In genomic region chr1:16366722-16367257, GRCh38 we compare ENCODE assay signal across 1 cellular context.
TF ChIP-seq lines count a peak whose summit lies in the region.

SZRD1 (plus strand) TSS chr1:16367242; CDS start chr1:16367258, 16 bp downstream.

TF ChIP-seq in K562, 482 proteins besides CTCF, POLR2A, EP300 and RAD21 (continued from another document and continues in another):
- TF ChIP-seq ZNF277 (CRISPR knock-in tag; IDR thresholded peaks at IDR 0.05; ENCODE audit: borderline replicate concordance) = no peak
- no peak for TF ChIP-seq RB1 (IDR thresholded peaks at IDR 0.05; ENCODE audit: low read depth)
- TF ChIP-seq EZH2 (IDR thresholded peaks at IDR 0.05; ENCODE audit: borderline replicate concordance, low read depth, low read length) = no peak
- no peak for TF ChIP-seq ZBTB26 (CRISPR knock-in tag; IDR thresholded peaks at IDR 0.05)
- peak; percentile 97 to 99 for TF ChIP-seq FOXA3 (CRISPR knock-in tag; conservative IDR thresholded peaks at IDR 0.05 in 1 of 2, IDR thresholded peaks at IDR 0.05 in 1 of 2)
- no peak for TF ChIP-seq ZNF57 (CRISPR knock-in tag; IDR thresholded peaks at IDR 0.05)
- TF ChIP-seq SMARCC2 (IDR thresholded peaks at IDR 0.05; ENCODE audit: low read depth) = no peak
- TF ChIP-seq ETV1 (tag; conservative IDR thresholded peaks at IDR 0.05; ENCODE audit: low read depth) = peak; percentile 97
- TF ChIP-seq, protein P1, sequence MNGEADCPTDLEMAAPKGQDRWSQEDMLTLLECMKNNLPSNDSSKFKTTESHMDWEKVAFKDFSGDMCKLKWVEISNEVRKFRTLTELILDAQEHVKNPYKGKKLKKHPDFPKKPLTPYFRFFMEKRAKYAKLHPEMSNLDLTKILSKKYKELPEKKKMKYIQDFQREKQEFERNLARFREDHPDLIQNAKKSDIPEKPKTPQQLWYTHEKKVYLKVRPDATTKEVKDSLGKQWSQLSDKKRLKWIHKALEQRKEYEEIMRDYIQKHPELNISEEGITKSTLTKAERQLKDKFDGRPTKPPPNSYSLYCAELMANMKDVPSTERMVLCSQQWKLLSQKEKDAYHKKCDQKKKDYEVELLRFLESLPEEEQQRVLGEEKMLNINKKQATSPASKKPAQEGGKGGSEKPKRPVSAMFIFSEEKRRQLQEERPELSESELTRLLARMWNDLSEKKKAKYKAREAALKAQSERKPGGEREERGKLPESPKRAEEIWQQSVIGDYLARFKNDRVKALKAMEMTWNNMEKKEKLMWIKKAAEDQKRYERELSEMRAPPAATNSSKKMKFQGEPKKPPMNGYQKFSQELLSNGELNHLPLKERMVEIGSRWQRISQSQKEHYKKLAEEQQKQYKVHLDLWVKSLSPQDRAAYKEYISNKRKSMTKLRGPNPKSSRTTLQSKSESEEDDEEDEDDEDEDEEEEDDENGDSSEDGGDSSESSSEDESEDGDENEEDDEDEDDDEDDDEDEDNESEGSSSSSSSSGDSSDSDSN (IDR thresholded peaks at IDR 0.05; ENCODE audit: borderline replicate concordance in 1 of 2, low read depth in 2 of 2, low read length in 2 of 2) = peak; percentile 27 to 72; a peak in 1 of 4 replicates
- no peak for TF ChIP-seq SAFB (IDR thresholded peaks at IDR 0.05; ENCODE audit: borderline replicate concordance, low read depth, low read length)
- TF ChIP-seq ZNF408 (CRISPR knock-in tag; IDR thresholded peaks at IDR 0.05; ENCODE audit: low read depth) = no peak
- TF ChIP-seq ZSCAN29 (IDR thresholded peaks at IDR 0.05) = no peak
- TF ChIP-seq SRSF7 (optimal IDR thresholded peaks at IDR 0.05; ENCODE audit: low read depth, low read length) = no peak
- TF ChIP-seq HCFC1 (IDR thresholded peaks at IDR 0.05; ENCODE audit: low read depth, low read length) = peak; percentile 97
- no peak for TF ChIP-seq KLF16 (IDR thresholded peaks at IDR 0.05)
- TF ChIP-seq MAFG (tag; conservative IDR thresholded peaks at IDR 0.05) = no peak
- no peak for TF ChIP-seq CBX1 (IDR thresholded peaks at IDR 0.05; ENCODE audit: low read depth)
- TF ChIP-seq BRF1 (IDR thresholded peaks at IDR 0.05; ENCODE audit: borderline replicate concordance, extremely low read depth, insufficient read length) = no peak
- peak in 1 of 2 experiments; percentile 39; a peak in 2 of 4 replicates for TF ChIP-seq TEAD1 (CRISPR knock-in tag; IDR thresholded peaks at IDR 0.05)
- TF ChIP-seq PML (IDR thresholded peaks at IDR 0.05; ENCODE audit: low read length) = no peak
- TF ChIP-seq, protein P2, sequence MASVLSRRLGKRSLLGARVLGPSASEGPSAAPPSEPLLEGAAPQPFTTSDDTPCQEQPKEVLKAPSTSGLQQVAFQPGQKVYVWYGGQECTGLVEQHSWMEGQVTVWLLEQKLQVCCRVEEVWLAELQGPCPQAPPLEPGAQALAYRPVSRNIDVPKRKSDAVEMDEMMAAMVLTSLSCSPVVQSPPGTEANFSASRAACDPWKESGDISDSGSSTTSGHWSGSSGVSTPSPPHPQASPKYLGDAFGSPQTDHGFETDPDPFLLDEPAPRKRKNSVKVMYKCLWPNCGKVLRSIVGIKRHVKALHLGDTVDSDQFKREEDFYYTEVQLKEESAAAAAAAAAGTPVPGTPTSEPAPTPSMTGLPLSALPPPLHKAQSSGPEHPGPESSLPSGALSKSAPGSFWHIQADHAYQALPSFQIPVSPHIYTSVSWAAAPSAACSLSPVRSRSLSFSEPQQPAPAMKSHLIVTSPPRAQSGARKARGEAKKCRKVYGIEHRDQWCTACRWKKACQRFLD (CRISPR knock-in tag; IDR thresholded peaks at IDR 0.05) = peak; percentile 97
- peak; percentile 78 for TF ChIP-seq ZNF41 (CRISPR knock-in tag; conservative IDR thresholded peaks at IDR 0.05)
- no peak for TF ChIP-seq MCM5 (IDR thresholded peaks at IDR 0.05; ENCODE audit: low read depth)
- no peak; a peak in 1 of 4 replicates for TF ChIP-seq SIN3A (IDR thresholded peaks at IDR 0.05; ENCODE audit: borderline replicate concordance in 2 of 2, control insufficient read depth in 1 of 2, low read depth in 2 of 2, low read length in 2 of 2)
- TF ChIP-seq, protein P3, sequence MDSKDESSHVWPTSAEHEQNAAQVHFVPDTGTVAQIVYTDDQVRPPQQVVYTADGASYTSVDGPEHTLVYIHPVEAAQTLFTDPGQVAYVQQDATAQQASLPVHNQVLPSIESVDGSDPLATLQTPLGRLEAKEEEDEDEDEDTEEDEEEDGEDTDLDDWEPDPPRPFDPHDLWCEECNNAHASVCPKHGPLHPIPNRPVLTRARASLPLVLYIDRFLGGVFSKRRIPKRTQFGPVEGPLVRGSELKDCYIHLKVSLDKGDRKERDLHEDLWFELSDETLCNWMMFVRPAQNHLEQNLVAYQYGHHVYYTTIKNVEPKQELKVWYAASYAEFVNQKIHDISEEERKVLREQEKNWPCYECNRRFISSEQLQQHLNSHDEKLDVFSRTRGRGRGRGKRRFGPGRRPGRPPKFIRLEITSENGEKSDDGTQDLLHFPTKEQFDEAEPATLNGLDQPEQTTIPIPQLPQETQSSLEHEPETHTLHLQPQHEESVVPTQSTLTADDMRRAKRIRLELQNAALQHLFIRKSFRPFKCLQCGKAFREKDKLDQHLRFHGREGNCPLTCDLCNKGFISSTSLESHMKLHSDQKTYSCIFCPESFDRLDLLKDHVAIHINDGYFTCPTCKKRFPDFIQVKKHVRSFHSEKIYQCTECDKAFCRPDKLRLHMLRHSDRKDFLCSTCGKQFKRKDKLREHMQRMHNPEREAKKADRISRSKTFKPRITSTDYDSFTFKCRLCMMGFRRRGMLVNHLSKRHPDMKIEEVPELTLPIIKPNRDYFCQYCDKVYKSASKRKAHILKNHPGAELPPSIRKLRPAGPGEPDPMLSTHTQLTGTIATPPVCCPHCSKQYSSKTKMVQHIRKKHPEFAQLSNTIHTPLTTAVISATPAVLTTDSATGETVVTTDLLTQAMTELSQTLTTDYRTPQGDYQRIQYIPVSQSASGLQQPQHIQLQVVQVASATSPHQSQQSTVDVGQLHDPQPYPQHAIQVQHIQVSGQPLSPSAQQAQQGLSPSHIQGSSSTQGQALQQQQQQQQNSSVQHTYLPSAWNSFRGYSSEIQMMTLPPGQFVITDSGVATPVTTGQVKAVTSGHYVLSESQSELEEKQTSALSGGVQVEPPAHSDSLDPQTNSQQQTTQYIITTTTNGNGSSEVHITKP (IDR thresholded peaks at IDR 0.05; ENCODE audit: partially characterized antibody) = no peak
- no peak for TF ChIP-seq POU5F1 (IDR thresholded peaks at IDR 0.05; ENCODE audit: borderline replicate concordance, low read depth, low read length, partially characterized antibody)
- no peak for TF ChIP-seq RHOXF2B (CRISPR knock-in tag; conservative IDR thresholded peaks at IDR 0.05)
- no peak for TF ChIP-seq ZNF133 (CRISPR knock-in tag; IDR thresholded peaks at IDR 0.05)
- TF ChIP-seq CREBBP (IDR thresholded peaks at IDR 0.05; ENCODE audit: low read depth, low read length) = no peak
- TF ChIP-seq ZNF253 (CRISPR knock-in tag; conservative IDR thresholded peaks at IDR 0.05) = no peak
- no peak for TF ChIP-seq PHB2 (IDR thresholded peaks at IDR 0.05; ENCODE audit: low read depth)
- TF ChIP-seq ZNF77 (CRISPR knock-in tag; IDR thresholded peaks at IDR 0.05) = no peak
- peak in 1 of 2 experiments; percentile 98; a peak in 2 of 4 replicates for TF ChIP-seq CSDE1 (IDR thresholded peaks at IDR 0.05)
- no peak for TF ChIP-seq ZNF282 (CRISPR knock-in tag; IDR thresholded peaks at IDR 0.05)
- no peak for TF ChIP-seq ZNF778 (CRISPR knock-in tag; IDR thresholded peaks at IDR 0.05)
- TF ChIP-seq SIRT6 (IDR thresholded peaks at IDR 0.05; ENCODE audit: low read depth, low read length) = no peak
- no peak for TF ChIP-seq SNIP1 (IDR thresholded peaks at IDR 0.05; ENCODE audit: low read depth)
- no peak for TF ChIP-seq SMARCA5 (IDR thresholded peaks at IDR 0.05)
- no peak for TF ChIP-seq ZBTB49 (CRISPR knock-in tag; IDR thresholded peaks at IDR 0.05; ENCODE audit: borderline replicate concordance)
- peak; percentile 68; the same call in 1 of the 2 replicates for TF ChIP-seq ZNF592 (IDR thresholded peaks at IDR 0.05)
- TF ChIP-seq PRPF4 (IDR thresholded peaks at IDR 0.05; ENCODE audit: insufficient read depth, low read depth, low read length, poor library complexity, severe bottlenecking) = no peak
- no peak for TF ChIP-seq THRAP3 (IDR thresholded peaks at IDR 0.05; ENCODE audit: borderline replicate concordance)
- TF ChIP-seq ATF1 (CRISPR knock-in tag; IDR thresholded peaks at IDR 0.05) = peak; percentile 55; the same call in 1 of the 2 replicates
- TF ChIP-seq ATF1 (tag; IDR thresholded peaks at IDR 0.05) = peak; percentile 93
- TF ChIP-seq BRD9 (IDR thresholded peaks at IDR 0.05; ENCODE audit: low read depth, partially characterized antibody) = no peak
- TF ChIP-seq GATAD2B (IDR thresholded peaks at IDR 0.05; ENCODE audit: borderline replicate concordance) = no peak; the same call in 1 of the 2 replicates
- TF ChIP-seq CHCHD3 (CRISPR knock-in tag; IDR thresholded peaks at IDR 0.05) = no peak
- 0 out of 2 replicates have a peak, but pooled peaks have one; percentile 20 for TF ChIP-seq ZZZ3 (IDR thresholded peaks at IDR 0.05)
- TF ChIP-seq KLF6 (CRISPR knock-in tag; IDR thresholded peaks at IDR 0.05; ENCODE audit: borderline replicate concordance) = peak; percentile 73; the same call in 1 of the 2 replicates
- TF ChIP-seq MLLT1 (IDR thresholded peaks at IDR 0.05) = no peak
